In genomic region chr10:63260860-63261251, GRCh38 we compare ENCODE assay signal across 15 cellular contexts.
DNase-seq lines count a peak whose midpoint lies in the region; ATAC-seq, FAIRE-seq and TF ChIP-seq lines count a peak whose summit lies in the region.
"Had no signal": no experiment of that assay in that cellular context is flagged by ENCODE, and none has a peak within 500 bp of the region (broad histone marks: within the 10 kb centered on the region; RNA-seq: fewer than 3 reads in every experiment).

No MANE protein-coding gene starts in this region.

- peaks cover 61% of the 10 kb centered on the region for H3K4me1 Mint-ChIP-seq in activated CD8-positive, alpha-beta memory T cell treated with anti-CD3 and anti-CD28 coated beads, Interleukin-2, amount 10 ng/mL, durations not matched to agents 7 days and 5 days
- peaks cover 26% of the 10 kb centered on the region for H3K4me1 Mint-ChIP-seq in type B pancreatic cell (ENCODE audit: unreplicated experiment)

- H3K4me3 ChIP-seq in pancreas: no peak overlapping the region

- peaks cover 0 to 7% (median 0%) of the 10 kb centered on the region in 3 donors for H3K36me3 ChIP-seq in pancreas

- no peak for ATAC-seq in activated CD8-positive, alpha-beta memory T cell treated with anti-CD3 and anti-CD28 coated beads, Interleukin-2, amount 10 ng/mL, durations not matched to agents 7 days and 5 days
- no peak for ATAC-seq in GM21447 (IDR thresholded peaks at IDR 0.05; ENCODE audit: unreplicated experiment)
- no peak for ATAC-seq in pancreas
- ATAC-seq: HCT116 had no signal

- WGBS in pancreas, 2 donors: 82 to 84% methylated on average over 3 of the region's 3 CpGs

- peaks cover 54% of the 10 kb centered on the region for H3K36me3 Mint-ChIP-seq in activated CD8-positive, alpha-beta memory T cell treated with anti-CD3 and anti-CD28 coated beads, Interleukin-2, amount 10 ng/mL, durations not matched to agents 7 days and 5 days
- peaks cover 28% of the 10 kb centered on the region for H3K36me3 Mint-ChIP-seq in type B pancreatic cell

- H3K4me3 Mint-ChIP-seq in activated CD8-positive, alpha-beta memory T cell treated with anti-CD3 and anti-CD28 coated beads, Interleukin-2, amount 10 ng/mL, durations not matched to agents 7 days and 5 days: no peak overlapping the region
- peak overlapping the region; percentile 58 for H3K4me3 Mint-ChIP-seq in type B pancreatic cell

- H3K9me3 Mint-ChIP-seq in activated CD8-positive, alpha-beta memory T cell treated with anti-CD3 and anti-CD28 coated beads, Interleukin-2, amount 10 ng/mL, durations not matched to agents 7 days and 5 days (ENCODE audit: low read depth): no peaks in the 10 kb centered on the region
- no peaks in the 10 kb centered on the region for H3K9me3 Mint-ChIP-seq in type B pancreatic cell

- peak overlapping the region; percentile 34 for H3K27ac Mint-ChIP-seq in activated CD8-positive, alpha-beta memory T cell treated with anti-CD3 and anti-CD28 coated beads, Interleukin-2, amount 10 ng/mL, durations not matched to agents 7 days and 5 days
- H3K27ac Mint-ChIP-seq in type B pancreatic cell: peak overlapping the region; percentile 60

- TF ChIP-seq CTCF in type B pancreatic cell (conservative IDR thresholded peaks at IDR 0.05): no peak
- TF ChIP-seq CTCF in pancreas (IDR thresholded peaks at IDR 0.05): no peak

- H3K27me3 Mint-ChIP-seq in activated CD8-positive, alpha-beta memory T cell treated with anti-CD3 and anti-CD28 coated beads, Interleukin-2, amount 10 ng/mL, durations not matched to agents 7 days and 5 days: no peaks in the 10 kb centered on the region
- H3K27me3 Mint-ChIP-seq in type B pancreatic cell: no peaks in the 10 kb centered on the region

- CTCF ChIA-PET in activated CD8-positive, alpha-beta memory T cell treated with anti-CD3 and anti-CD28 coated beads, Interleukin-2, amount 10 ng/mL, durations not matched to agents 7 days and 5 days (lab: Charles Lee): no interaction called here

- DNase-seq in activated CD8-positive, alpha-beta memory T cell treated with anti-CD3 and anti-CD28 coated beads, Interleukin-2, amount 10 ng/mL, durations not matched to agents 7 days and 5 days: no peak
- DNase-seq in activated CD8-positive, alpha-beta memory T cell treated with anti-CD3 and anti-CD28 coated beads, Interleukin-2, amount 50 U/mL, for 48 hours: no peak
- DNase-seq in SIG-M5 (lab: John Stamatoyannopoulos, UW): peak; percentile 63
- DNase-seq in germinal center (ENCODE audit: low spot score): peak; percentile 17
- no peak for DNase-seq in type B pancreatic cell (ENCODE audit: extremely low spot score, unreplicated experiment)
- no peak for DNase-seq in amniotic stem cell (lab: John Stamatoyannopoulos, UW)
- no peak for DNase-seq in pancreas
- DNase-seq: 8988T, activated gamma-delta T cell, EL, glutamatergic neuron, mesenchymal stem cell, NCI-H774 had no signal

- H3K4me1 ChIP-seq in pancreas: peaks cover 28 to 58% (median 33%) of the 10 kb centered on the region in 3 donors

- no peaks in the 10 kb centered on the region for H3K27me3 ChIP-seq in pancreas

- H3K27ac ChIP-seq in pancreas: no peak overlapping the region

- H3K9me3 ChIP-seq in pancreas: no peaks in the 10 kb centered on the region

- intact Hi-C loops in pancreas (cut with DNase I): no loop called here

- no peak for FAIRE-seq in pancreas (lab: Jason Lieb, UNC)

Comparison
In these comparisons a context has a peak if more than half of its experiments do, and no peak if none do; other contexts are left out.
1. DNase-seq: peak in SIG-M5 (single experiment) and germinal center (single experiment); none in activated CD8-positive, alpha-beta memory T cell treated with anti-CD3 and anti-CD28 coated beads, Interleukin-2, amount 10 ng/mL, durations not matched to agents 7 days and 5 days (single experiment), activated CD8-positive, alpha-beta memory T cell treated with anti-CD3 and anti-CD28 coated beads, Interleukin-2, amount 50 U/mL, for 48 hours (single experiment), type B pancreatic cell (single experiment), amniotic stem cell (single experiment) and pancreas (0 of 6).